In the genomic region with DNA sequence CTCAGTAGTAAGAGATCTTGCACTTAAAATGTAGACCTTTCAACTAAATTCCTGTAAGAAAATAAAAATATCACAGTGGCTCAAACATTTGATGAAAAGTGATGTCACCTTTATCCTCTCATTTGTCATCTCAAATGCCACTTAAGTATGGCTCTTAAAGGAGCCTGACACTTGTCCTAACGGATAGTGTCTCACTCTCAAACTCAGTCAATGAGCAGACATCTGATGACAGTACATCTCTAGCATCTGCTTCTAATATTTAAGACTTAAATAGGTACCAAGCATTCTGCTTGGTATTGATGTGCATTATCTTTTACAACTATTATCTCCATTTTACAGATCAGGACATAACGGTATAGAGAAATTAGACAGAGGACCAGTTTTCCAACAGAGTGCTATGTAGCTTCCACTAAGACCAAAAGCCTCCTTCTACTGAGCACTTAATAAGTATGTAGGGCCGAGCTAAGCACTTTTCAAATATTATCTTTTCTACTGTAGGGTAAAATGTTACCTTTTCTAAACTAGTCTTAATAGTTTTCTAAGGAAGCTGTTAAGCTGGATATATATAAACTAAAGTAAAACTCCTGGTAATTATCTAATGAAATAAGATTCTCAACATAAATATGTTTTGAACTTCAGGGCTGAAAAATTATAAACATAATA, we compare ENCODE assay signal across 1 cellular context.
TF ChIP-seq lines count a peak whose summit lies in the region.

No MANE protein-coding gene starts in this region.

TF ChIP-seq in WTC11, 78 proteins besides CTCF, POLR2A, EP300 and RAD21:
- no peak for TF ChIP-seq NFATC4 (CRISPR knock-in tag; IDR thresholded peaks at IDR 0.05)
- no peak for TF ChIP-seq FOXJ3 (CRISPR knock-in tag; IDR thresholded peaks at IDR 0.05; ENCODE audit: borderline replicate concordance)
- TF ChIP-seq ATF2 (CRISPR knock-in tag; IDR thresholded peaks at IDR 0.05; ENCODE audit: borderline replicate concordance, low read depth) = no peak
- TF ChIP-seq STAT6 (CRISPR knock-in tag; conservative IDR thresholded peaks at IDR 0.05; ENCODE audit: low read depth) = no peak
- no peak for TF ChIP-seq GRHL2 (CRISPR knock-in tag; IDR thresholded peaks at IDR 0.05; ENCODE audit: insufficient replicate concordance, severe bottlenecking)
- TF ChIP-seq, protein P1, sequence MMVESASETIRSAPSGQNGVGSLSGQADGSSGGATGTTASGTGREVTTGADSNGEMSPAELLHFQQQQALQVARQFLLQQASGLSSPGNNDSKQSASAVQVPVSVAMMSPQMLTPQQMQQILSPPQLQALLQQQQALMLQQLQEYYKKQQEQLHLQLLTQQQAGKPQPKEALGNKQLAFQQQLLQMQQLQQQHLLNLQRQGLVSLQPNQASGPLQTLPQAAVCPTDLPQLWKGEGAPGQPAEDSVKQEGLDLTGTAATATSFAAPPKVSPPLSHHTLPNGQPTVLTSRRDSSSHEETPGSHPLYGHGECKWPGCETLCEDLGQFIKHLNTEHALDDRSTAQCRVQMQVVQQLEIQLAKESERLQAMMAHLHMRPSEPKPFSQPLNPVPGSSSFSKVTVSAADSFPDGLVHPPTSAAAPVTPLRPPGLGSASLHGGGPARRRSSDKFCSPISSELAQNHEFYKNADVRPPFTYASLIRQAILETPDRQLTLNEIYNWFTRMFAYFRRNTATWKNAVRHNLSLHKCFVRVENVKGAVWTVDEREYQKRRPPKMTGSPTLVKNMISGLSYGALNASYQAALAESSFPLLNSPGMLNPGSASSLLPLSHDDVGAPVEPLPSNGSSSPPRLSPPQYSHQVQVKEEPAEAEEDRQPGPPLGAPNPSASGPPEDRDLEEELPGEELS (CRISPR knock-in tag; IDR thresholded peaks at IDR 0.05) = no peak
